Comparison of ENCODE assay signal across 16 cellular contexts in genomic region chr15:22265056-22265945, GRCh38.
DNase-seq lines count a peak whose midpoint lies in the region; ATAC-seq and TF ChIP-seq lines count a peak whose summit lies in the region.
"Had no signal": no experiment of that assay in that cellular context is flagged by ENCODE, and none has a peak within 500 bp of the region (broad histone marks: within the 10 kb centered on the region; RNA-seq: fewer than 3 reads in every experiment).

No MANE protein-coding gene starts in this region.

- no peaks in the 10 kb centered on the region for H3K9me2 ChIP-seq in GM23338 (ENCODE audit: insufficient read depth)

- H3K27ac ChIP-seq in RWPE2 (ENCODE audit: poor library complexity, severe bottlenecking) (no peak overlapping the region), duodenal mucosa (ENCODE audit: low read depth, low read length) (peak overlapping the region; percentile 6), GM23338 (ENCODE audit: low read depth) (no peak overlapping the region)
- H3K27ac ChIP-seq: psoas muscle had no signal

- H3K4me2 ChIP-seq in GM23338: no peak overlapping the region

- no peaks in the 10 kb centered on the region for H3K9me3 ChIP-seq in RWPE2 (ENCODE audit: severe bottlenecking)
- H3K9me3 ChIP-seq in duodenal mucosa (ENCODE audit: control insufficient read depth in 1 of 2, low read length in 2 of 2): peaks cover 14 to 17% of the 10 kb centered on the region in 2 donors
- H3K9me3 ChIP-seq: psoas muscle had no signal

- no peaks in the 10 kb centered on the region for H3K36me3 Mint-ChIP-seq in activated naive CD4-positive, alpha-beta T cell treated with anti-CD3 and anti-CD28 coated beads, Interleukin-2, amount 50 U/mL, for 72 hours
- H3K36me3 Mint-ChIP-seq in activated naive CD4-positive, alpha-beta T cell treated with anti-CD3 and anti-CD28 coated beads, Interleukin-2, amount 10 ng/mL, durations not matched to agents 7 days and 5 days: no peaks in the 10 kb centered on the region
- peaks cover 15% of the 10 kb centered on the region for H3K36me3 Mint-ChIP-seq in GM23338 (ENCODE audit: low read depth)
- H3K36me3 Mint-ChIP-seq: naive thymus-derived CD8-positive, alpha-beta T cell had no signal

- H3K4me1 Mint-ChIP-seq in activated naive CD4-positive, alpha-beta T cell treated with anti-CD3 and anti-CD28 coated beads, Interleukin-2, amount 10 ng/mL, durations not matched to agents 7 days and 5 days: peaks cover 11% of the 10 kb centered on the region
- H3K4me1 Mint-ChIP-seq in GM23338: no peaks in the 10 kb centered on the region

- no peak overlapping the region for H3K9ac ChIP-seq in duodenal mucosa (ENCODE audit: low read depth in 1 of 2, low read length in 2 of 2)

- H3K36me3 ChIP-seq in RWPE2 (ENCODE audit: low read depth) (no peaks in the 10 kb centered on the region), duodenal mucosa (ENCODE audit: control insufficient read depth in 1 of 2, insufficient read depth in 2 of 2, low read length in 2 of 2) (no peaks in the 10 kb centered on the region), GM23338 (ENCODE audit: insufficient read depth) (peaks cover 35% of the 10 kb centered on the region)

- no peaks in the 10 kb centered on the region for H3K79me2 ChIP-seq in GM23338 (replicated peaks; ENCODE audit: insufficient read depth)

- peaks cover 3% of the 10 kb centered on the region for H3K4me1 ChIP-seq in RWPE2 (ENCODE audit: insufficient read depth, poor library complexity, severe bottlenecking)
- peaks cover 6 to 7% of the 10 kb centered on the region in 2 donors for H3K4me1 ChIP-seq in duodenal mucosa (ENCODE audit: control insufficient read depth in 1 of 2, insufficient read depth in 2 of 2, low read length in 2 of 2)
- no peaks in the 10 kb centered on the region for H3K4me1 ChIP-seq in GM23338 (ENCODE audit: insufficient read depth)
- H3K4me1 ChIP-seq: psoas muscle had no signal

- CTCF ChIA-PET in activated naive CD4-positive, alpha-beta T cell treated with anti-CD3 and anti-CD28 coated beads, Interleukin-2, amount 10 ng/mL, durations not matched to agents 7 days and 5 days (lab: Charles Lee): interaction anchor here (1.3 kb wide), 1 partner anchor 42 kb away, joined by 3 read pairs; no protein-coding TSS in a partner anchor

- peak; percentile 50 to 69 for ATAC-seq in activated naive CD4-positive, alpha-beta T cell treated with anti-CD3 and anti-CD28 coated beads, Interleukin-2, amount 50 U/mL, for 72 hours
- ATAC-seq in RWPE2 (ENCODE audit: low read depth): peak; percentile 29; the same call in 1 of the 3 replicates
- ATAC-seq in HG02642 (IDR thresholded peaks at IDR 0.05; ENCODE audit: poor library complexity, unreplicated experiment): no peak
- ATAC-seq in GM23338: no peak
- ATAC-seq: naive thymus-derived CD8-positive, alpha-beta T cell; psoas muscle had no signal

- no peaks in the 10 kb centered on the region for H3F3A ChIP-seq in GM23338 (replicated peaks; ENCODE audit: low read depth)

- H4K20me1 ChIP-seq in GM23338 (replicated peaks; ENCODE audit: insufficient read depth): no peaks in the 10 kb centered on the region

- no peak overlapping the region for H3K4me3 ChIP-seq in RWPE2 (ENCODE audit: severe bottlenecking)
- no peak overlapping the region for H3K4me3 ChIP-seq in duodenal mucosa (ENCODE audit: low read depth in 1 of 2, low read length in 2 of 2)
- H3K4me3 ChIP-seq in GM23338: no peak overlapping the region
- H3K4me3 ChIP-seq: psoas muscle had no signal

- H3K4me3 Mint-ChIP-seq in activated naive CD4-positive, alpha-beta T cell treated with anti-CD3 and anti-CD28 coated beads, Interleukin-2, amount 10 ng/mL, durations not matched to agents 7 days and 5 days: no peak overlapping the region
- H3K4me3 Mint-ChIP-seq in GM23338: no peak overlapping the region
- H3K4me3 Mint-ChIP-seq: activated T-helper 1 cell treated with anti-CD3 and anti-CD28 coated beads, Interleukin-12 subunit alpha, Interleukin-12 subunit beta, Interleukin-2, Interleukin-4 antibody, amounts not matched to agents 30 ng/mL and 10 ng/mL and 1 ng/mL, durations not matched to agents 14 hours and 24 hours and 36 hours had no signal

- peak in 1 of 2 donors; percentile 46 for DNase-seq in activated naive CD4-positive, alpha-beta T cell treated with anti-CD3 and anti-CD28 coated beads, Interleukin-2, amount 50 U/mL, for 72 hours (ENCODE audit: low spot score in 2 of 2)
- no peak for DNase-seq in activated naive CD4-positive, alpha-beta T cell treated with anti-CD3 and anti-CD28 coated beads, Interleukin-2, amount 10 ng/mL, durations not matched to agents 7 days and 5 days
- DNase-seq in RWPE2 (ENCODE audit: low spot score): no peak
- DNase-seq in stimulated activated CD8-positive, alpha-beta memory T cell treated with anti-CD3 and anti-CD28 coated beads, Interleukin-7, amount 100 ng/mL, for 4 hours (ENCODE audit: low read depth in 2 of 2): peak; percentile 21 to 27
- no peak for DNase-seq in HT-29 (ENCODE audit: low spot score)
- no peak for DNase-seq in GM23338 (ENCODE audit: low spot score)
- DNase-seq: amygdala; caudate nucleus; effector CD4-positive, alpha-beta T cell; head of caudate nucleus; NCI-H1417 treated with DMSO at 0.1 percent for 48 hours; psoas muscle had no signal

- no peak overlapping the region for H3K27ac Mint-ChIP-seq in activated naive CD4-positive, alpha-beta T cell treated with anti-CD3 and anti-CD28 coated beads, Interleukin-2, amount 50 U/mL, for 72 hours
- no peak overlapping the region for H3K27ac Mint-ChIP-seq in activated naive CD4-positive, alpha-beta T cell treated with anti-CD3 and anti-CD28 coated beads, Interleukin-2, amount 10 ng/mL, durations not matched to agents 7 days and 5 days
- H3K27ac Mint-ChIP-seq in GM23338: no peak overlapping the region
- H3K27ac Mint-ChIP-seq: activated T-helper 1 cell treated with anti-CD3 and anti-CD28 coated beads, Interleukin-12 subunit alpha, Interleukin-12 subunit beta, Interleukin-2, Interleukin-4 antibody, amounts not matched to agents 30 ng/mL and 10 ng/mL and 1 ng/mL, durations not matched to agents 14 hours and 24 hours and 36 hours; naive thymus-derived CD8-positive, alpha-beta T cell had no signal

- no peak overlapping the region for H2AFZ ChIP-seq in GM23338

- H3K27me3 ChIP-seq in RWPE2 (ENCODE audit: insufficient read depth, poor library complexity, severe bottlenecking) (no peaks in the 10 kb centered on the region), duodenal mucosa (ENCODE audit: control insufficient read depth in 1 of 2, insufficient read depth in 2 of 2, low read length in 2 of 2) (no peaks in the 10 kb centered on the region), GM23338 (ENCODE audit: insufficient read depth) (0 out of 2 replicates have a peak, but pooled peaks cover 4% of the 10 kb centered on the region)

- no peaks in the 10 kb centered on the region for H3K9me3 Mint-ChIP-seq in activated naive CD4-positive, alpha-beta T cell treated with anti-CD3 and anti-CD28 coated beads, Interleukin-2, amount 50 U/mL, for 72 hours
- H3K9me3 Mint-ChIP-seq in activated naive CD4-positive, alpha-beta T cell treated with anti-CD3 and anti-CD28 coated beads, Interleukin-2, amount 10 ng/mL, durations not matched to agents 7 days and 5 days: no peaks in the 10 kb centered on the region
- no peaks in the 10 kb centered on the region; the same call in 1 of the 3 replicates for H3K9me3 Mint-ChIP-seq in GM23338
- H3K9me3 Mint-ChIP-seq: activated T-helper 1 cell treated with anti-CD3 and anti-CD28 coated beads, Interleukin-12 subunit alpha, Interleukin-12 subunit beta, Interleukin-2, Interleukin-4 antibody, amounts not matched to agents 30 ng/mL and 10 ng/mL and 1 ng/mL, durations not matched to agents 14 hours and 24 hours and 36 hours; naive thymus-derived CD8-positive, alpha-beta T cell had no signal

- TF ChIP-seq CTCF in RWPE2 (IDR thresholded peaks at IDR 0.05; ENCODE audit: poor library complexity, severe bottlenecking) (no peak), GM23338 (conservative IDR thresholded peaks at IDR 0.05; ENCODE audit: low read depth in 2 of 2) (no peak)

- no peaks in the 10 kb centered on the region for H3K27me3 Mint-ChIP-seq in activated naive CD4-positive, alpha-beta T cell treated with anti-CD3 and anti-CD28 coated beads, Interleukin-2, amount 10 ng/mL, durations not matched to agents 7 days and 5 days
- peaks cover 2% of the 10 kb centered on the region for H3K27me3 Mint-ChIP-seq in GM23338 (ENCODE audit: insufficient read depth, low read depth, poor library complexity)

TF ChIP-seq in GM23338, 12 proteins besides CTCF, POLR2A, EP300 and RAD21 (continues in another document):
- TF ChIP-seq POLR2AphosphoS5 (IDR thresholded peaks at IDR 0.05; ENCODE audit: low read depth) (no peak), EZH2phosphoT487 (IDR thresholded peaks at IDR 0.05; ENCODE audit: unreplicated experiment) (no peak), CREB1 (CRISPR knock-in tag; IDR thresholded peaks at IDR 0.05; ENCODE audit: low read depth) (no peak), ETS1 (IDR thresholded peaks at IDR 0.05) (no peak), STAT1 (IDR thresholded peaks at IDR 0.05; ENCODE audit: unreplicated experiment) (no peak), JUNB (IDR thresholded peaks at IDR 0.05; ENCODE audit: unreplicated experiment) (no peak), ZNF114 (CRISPR knock-in tag; IDR thresholded peaks at IDR 0.05) (no peak)

Comparison
In these comparisons a context has a peak if more than half of its experiments do, and no peak if none do; other contexts are left out.
1. ATAC-seq: peak in activated naive CD4-positive, alpha-beta T cell treated with anti-CD3 and anti-CD28 coated beads, Interleukin-2, amount 50 U/mL, for 72 hours (2 of 2) and RWPE2 (single experiment); none in HG02642 (single experiment) and GM23338 (single experiment).
2. DNase-seq: peak in stimulated activated CD8-positive, alpha-beta memory T cell treated with anti-CD3 and anti-CD28 coated beads, Interleukin-7, amount 100 ng/mL, for 4 hours (2 of 2); none in activated naive CD4-positive, alpha-beta T cell treated with anti-CD3 and anti-CD28 coated beads, Interleukin-2, amount 10 ng/mL, durations not matched to agents 7 days and 5 days (single experiment), RWPE2 (single experiment), HT-29 (single experiment) and GM23338 (single experiment).